Comparison of ENCODE assay signal across 1 cellular context in genomic region chr10:116779076-116779687, GRCh38.
TF ChIP-seq lines count a peak whose summit lies in the region.

No MANE protein-coding gene starts in this region.

TF ChIP-seq in IMR-90, 13 proteins besides CTCF, POLR2A, EP300 and RAD21:
- TF ChIP-seq MAFK (IDR thresholded peaks at IDR 0.05; ENCODE audit: low read depth, low read length) (no peak), RFX5 (IDR thresholded peaks at IDR 0.05; ENCODE audit: low read depth, low read length) (no peak), NFE2L2 (IDR thresholded peaks at IDR 0.05; ENCODE audit: low read depth, low read length) (no peak), MAZ (IDR thresholded peaks at IDR 0.05; ENCODE audit: borderline replicate concordance, low read depth, low read length) (no peak), RCOR1 (IDR thresholded peaks at IDR 0.05; ENCODE audit: insufficient replicate concordance, low read length) (no peak), CHD1 (IDR thresholded peaks at IDR 0.05; ENCODE audit: low read depth, low read length) (no peak), ELK1 (IDR thresholded peaks at IDR 0.05; ENCODE audit: borderline replicate concordance, low read depth, low read length) (no peak), FOS (IDR thresholded peaks at IDR 0.05; ENCODE audit: low read depth, low read length) (no peak)
- TF ChIP-seq, protein P1, sequence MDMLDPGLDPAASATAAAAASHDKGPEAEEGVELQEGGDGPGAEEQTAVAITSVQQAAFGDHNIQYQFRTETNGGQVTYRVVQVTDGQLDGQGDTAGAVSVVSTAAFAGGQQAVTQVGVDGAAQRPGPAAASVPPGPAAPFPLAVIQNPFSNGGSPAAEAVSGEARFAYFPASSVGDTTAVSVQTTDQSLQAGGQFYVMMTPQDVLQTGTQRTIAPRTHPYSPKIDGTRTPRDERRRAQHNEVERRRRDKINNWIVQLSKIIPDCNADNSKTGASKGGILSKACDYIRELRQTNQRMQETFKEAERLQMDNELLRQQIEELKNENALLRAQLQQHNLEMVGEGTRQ (IDR thresholded peaks at IDR 0.05; ENCODE audit: low read depth, low read length): no peak
